In the genomic region with DNA sequence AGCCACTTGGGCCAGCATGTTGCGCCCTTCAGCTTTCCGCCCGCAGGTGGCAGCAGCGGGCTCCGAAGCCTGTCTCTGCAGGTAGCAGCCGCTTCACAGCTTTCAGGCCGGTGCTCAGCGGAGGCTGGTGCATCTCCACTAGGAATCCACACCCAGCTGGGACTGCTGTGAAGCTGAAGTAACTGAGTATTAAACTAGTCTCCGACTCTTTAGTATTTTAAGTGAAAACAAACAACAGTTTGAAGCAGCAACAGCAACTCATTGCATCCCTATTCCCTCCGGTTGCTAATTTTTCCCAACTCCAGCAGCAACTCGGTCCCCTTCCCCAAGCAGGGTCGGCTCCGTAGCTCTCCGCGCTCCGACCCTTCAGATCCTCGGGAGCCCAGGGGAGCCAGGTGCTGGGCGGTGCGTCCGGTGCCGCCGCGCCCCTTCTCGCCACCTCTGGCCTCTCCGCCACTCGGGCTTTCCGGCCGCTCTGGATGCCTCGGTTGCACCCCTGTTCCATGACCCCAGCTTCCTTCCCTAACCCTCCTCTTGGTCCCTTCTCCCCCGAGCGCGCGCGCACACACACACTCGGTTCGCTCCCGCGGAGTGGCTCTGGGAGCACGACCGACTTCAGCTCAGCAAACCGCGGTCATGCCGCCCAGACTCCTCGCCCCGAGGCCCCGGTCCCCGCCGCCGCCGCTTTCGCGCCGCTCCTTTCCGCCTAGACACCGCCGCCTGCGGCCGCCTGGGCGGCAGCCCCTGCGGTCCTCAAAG, we compare ENCODE assay signal across 8 cellular contexts. TPM values are rescaled to one million over a fixed set of nuclear protein-coding genes. Genes with fewer than 3 reads are reported as not detected.
A peak's percentile ranks its signal among the peaks of the same experiment; 100 is the strongest.
DNase-seq lines count a peak whose midpoint lies in the region; ATAC-seq and TF ChIP-seq lines count a peak whose summit lies in the region.

No MANE protein-coding gene starts in this region.

- no peaks in the 10 kb centered on the region for H3K36me3 Mint-ChIP-seq in activated CD4-positive, alpha-beta memory T cell treated with anti-CD3 and anti-CD28 coated beads for 36 hours

- peak; percentile 93 for ATAC-seq in GM19328 (IDR thresholded peaks at IDR 0.05; ENCODE audit: unreplicated experiment)
- ATAC-seq in HG03457 (IDR thresholded peaks at IDR 0.05; ENCODE audit: unreplicated experiment) = peak; percentile 96
- peak; percentile 94 to 98 for ATAC-seq in lower lobe of right lung

- peaks cover 11% of the 10 kb centered on the region for H3K4me1 ChIP-seq in lower lobe of right lung

- H3K27ac Mint-ChIP-seq in activated CD4-positive, alpha-beta memory T cell treated with anti-CD3 and anti-CD28 coated beads for 36 hours = no peak overlapping the region

- H3K4me3 Mint-ChIP-seq in activated CD4-positive, alpha-beta memory T cell treated with anti-CD3 and anti-CD28 coated beads for 36 hours = peak overlapping the region; percentile 45

- CTCF ChIA-PET in activated CD4-positive, alpha-beta memory T cell treated with anti-CD3 and anti-CD28 coated beads for 36 hours (lab: Charles Lee) = interaction anchor here (0.6 to 2.0 kb wide), 11 partner anchors 8 to 1050 kb away, joined by 3 to 8 read pairs (median 3); no protein-coding TSS in a partner anchor

- H3K9me3 ChIP-seq in lower lobe of right lung = no peaks in the 10 kb centered on the region

- H3K36me3 ChIP-seq in lower lobe of right lung = no peaks in the 10 kb centered on the region

- H3K27me3 Mint-ChIP-seq in activated CD4-positive, alpha-beta memory T cell treated with anti-CD3 and anti-CD28 coated beads for 36 hours = peaks cover 39% of the 10 kb centered on the region

- H3K4me1 Mint-ChIP-seq in activated CD4-positive, alpha-beta memory T cell treated with anti-CD3 and anti-CD28 coated beads for 36 hours (ENCODE audit: low read depth) = peaks cover 11% of the 10 kb centered on the region

- peaks cover 42% of the 10 kb centered on the region for H3K27me3 ChIP-seq in lower lobe of right lung (ENCODE audit: low read depth)

- TF ChIP-seq CTCF in lower lobe of right lung (IDR thresholded peaks at IDR 0.05) = peak; percentile 87

- H3K27ac ChIP-seq in lower lobe of right lung = no peak overlapping the region

- peak overlapping the region; percentile 50 for H3K4me3 ChIP-seq in lower lobe of right lung

- intact Hi-C loops in activated CD4-positive, alpha-beta memory T cell treated with anti-CD3 and anti-CD28 coated beads for 36 hours (cut with micrococcal nuclease) = loop anchor here (2.0 to 5.0 kb wide), 4 partner anchors 749 to 1309 kb away; no protein-coding TSS in a partner anchor
- intact Hi-C loops in lower lobe of right lung (cut with DNase I) = no loop called here

- no peaks in the 10 kb centered on the region for H3K9me3 Mint-ChIP-seq in activated CD4-positive, alpha-beta memory T cell treated with anti-CD3 and anti-CD28 coated beads for 36 hours

- DNase-seq in C1 segment of cervical spinal cord (lab: John Stamatoyannopoulos, UW) (peak in 12 of 14 donors; percentile 49 to 85 (median 74)), NCI-H510A treated with DMSO at 0.1 percent for 48 hours (lab: John Stamatoyannopoulos, UW) (peak; percentile 83), lower lobe of right lung (peak; percentile 83)
- peak; percentile 77 for DNase-seq in activated CD4-positive, alpha-beta memory T cell treated with anti-CD3 and anti-CD28 coated beads for 36 hours
- DNase-seq in effector CD4-positive, alpha-beta T cell = peak; percentile 14
- peak; percentile 55 to 64 for DNase-seq in stimulated activated CD4-positive, alpha-beta T cell treated with anti-CD3 and anti-CD28 coated beads, Interleukin-4, amount 100 ng/mL, for 48 hours (ENCODE audit: low read depth in 2 of 2)

- POLR2A ChIA-PET in activated CD4-positive, alpha-beta memory T cell treated with anti-CD3 and anti-CD28 coated beads for 36 hours (lab: Charles Lee) = no interaction called here

RNA-seq across cellular contexts. Expression of gene NKAIN2, which starts 0.8 kb away (rescaled TPM):
- total RNA-seq in activated CD4-positive, alpha-beta memory T cell treated with anti-CD3 and anti-CD28 coated beads for 36 hours = not detected
- total RNA-seq in lower lobe of right lung = 0.12 TPM

Comparison
In these comparisons a context has a peak if more than half of its experiments do, and no peak if none do; other contexts are left out.
1. DNase-seq: peak in every context shown above with its lines; median percentile 83 in NCI-H510A treated with DMSO at 0.1 percent for 48 hours; 83 in lower lobe of right lung; 77 in activated CD4-positive, alpha-beta memory T cell treated with anti-CD3 and anti-CD28 coated beads for 36 hours; 74 in C1 segment of cervical spinal cord; 60 in stimulated activated CD4-positive, alpha-beta T cell treated with anti-CD3 and anti-CD28 coated beads, Interleukin-4, amount 100 ng/mL, for 48 hours; 14 in effector CD4-positive, alpha-beta T cell.